9 cellular contexts compared by ENCODE assay signal in genomic region chr18:13103366-13103765, GRCh38.
DNase-seq lines count a peak whose midpoint lies in the region; ATAC-seq and TF ChIP-seq lines count a peak whose summit lies in the region.
"Had no signal": no experiment of that assay in that cellular context is flagged by ENCODE, and none has a peak within 500 bp of the region (broad histone marks: within the 10 kb centered on the region; RNA-seq: fewer than 3 reads in every experiment).

No MANE protein-coding gene starts in this region.

- H3K4me3 Mint-ChIP-seq in WTC11, result no peak overlapping the region
- H3K4me3 Mint-ChIP-seq in activated naive CD8-positive, alpha-beta T cell treated with anti-CD3 and anti-CD28 coated beads for 36 hours, result no peak overlapping the region

- no peaks in the 10 kb centered on the region; the same call in 1 of the 2 replicates for H3F3A ChIP-seq in DOHH2 (ENCODE audit: control insufficient read depth, insufficient read depth)

- no peaks in the 10 kb centered on the region for H3K9me3 ChIP-seq in DOHH2 (ENCODE audit: control insufficient read depth, insufficient read depth, low read length)

- CTCF ChIA-PET in WTC11 (lab: Charles Lee), result interaction anchor here (0.6 to 3.6 kb wide), 3 partner anchors 10 to 439 kb away, joined by 3 to 20 read pairs (median 5); no protein-coding TSS in a partner anchor

- H4K20me1 ChIP-seq in DOHH2 (ENCODE audit: control insufficient read depth, insufficient read depth, low read depth, low read length), result no peaks in the 10 kb centered on the region

- no peaks in the 10 kb centered on the region for H3K4me1 Mint-ChIP-seq in WTC11
- no peaks in the 10 kb centered on the region for H3K4me1 Mint-ChIP-seq in activated naive CD8-positive, alpha-beta T cell treated with anti-CD3 and anti-CD28 coated beads for 36 hours

- POLR2A ChIA-PET in WTC11 (lab: Charles Lee), result no interaction called here

- peaks cover 89% of the 10 kb centered on the region for H3K36me3 Mint-ChIP-seq in WTC11
- peaks cover 61% of the 10 kb centered on the region for H3K36me3 Mint-ChIP-seq in activated naive CD8-positive, alpha-beta T cell treated with anti-CD3 and anti-CD28 coated beads for 36 hours

- H3K27me3 ChIP-seq in DOHH2 (ENCODE audit: control insufficient read depth, low read length), result no peaks in the 10 kb centered on the region

- DNase-seq in HuH-7 (ENCODE audit: low spot score) (peak; percentile 26), WTC11 (ENCODE audit: low spot score) (no peak), lung microvascular endothelial cell (ENCODE audit: low read depth in 2 of 2) (peak; percentile 28 to 36)
- DNase-seq in activated naive CD8-positive, alpha-beta T cell treated with anti-CD3 and anti-CD28 coated beads for 36 hours, result no peak
- DNase-seq in stimulated activated CD4-positive, alpha-beta T cell treated with anti-CD3 and anti-CD28 coated beads, Interleukin-2, amount 100 ng/mL, for 24 hours, result no peak
- DNase-seq: T1000 had no signal

- no peaks in the 10 kb centered on the region for H3K79me2 ChIP-seq in DOHH2 (ENCODE audit: control insufficient read depth, low read length)
- H3K79me2 ChIP-seq: parathyroid adenoma had no signal

- H3K9me3 Mint-ChIP-seq in WTC11, result peaks cover 10% of the 10 kb centered on the region
- no peaks in the 10 kb centered on the region for H3K9me3 Mint-ChIP-seq in activated naive CD8-positive, alpha-beta T cell treated with anti-CD3 and anti-CD28 coated beads for 36 hours

- H3K27me3 Mint-ChIP-seq in WTC11 (ENCODE audit: low read depth), result no peaks in the 10 kb centered on the region
- no peaks in the 10 kb centered on the region for H3K27me3 Mint-ChIP-seq in activated naive CD8-positive, alpha-beta T cell treated with anti-CD3 and anti-CD28 coated beads for 36 hours

- H3K9me2 ChIP-seq in DOHH2 (replicated peaks; ENCODE audit: control insufficient read depth, low read length), result no peaks in the 10 kb centered on the region

- H3K36me3 ChIP-seq in DOHH2 (ENCODE audit: control insufficient read depth, low read length), result peaks cover 82% of the 10 kb centered on the region

- ATAC-seq in WTC11 (peak; percentile 22; the same call in 1 of the 2 replicates), HG02678 (IDR thresholded peaks at IDR 0.05; ENCODE audit: unreplicated experiment) (no peak)

- H3K4me3 ChIP-seq in DOHH2 (ENCODE audit: low read length), result no peak overlapping the region

- peak; percentile 65 for TF ChIP-seq CTCF in DOHH2 (IDR thresholded peaks at IDR 0.05; ENCODE audit: low read depth, low read length, poor library complexity, severe bottlenecking)
- TF ChIP-seq CTCF in WTC11 (IDR thresholded peaks at IDR 0.05), result peak; percentile 15; the same call in 1 of the 2 replicates

- H3K27ac ChIP-seq in DOHH2 (ENCODE audit: low read depth, low read length), result no peak overlapping the region
- H3K27ac ChIP-seq: parathyroid adenoma had no signal

- H3K4me1 ChIP-seq in DOHH2 (ENCODE audit: control insufficient read depth, low read length), result no peaks in the 10 kb centered on the region
- H3K4me1 ChIP-seq: parathyroid adenoma had no signal

- no peak overlapping the region for H3K27ac Mint-ChIP-seq in WTC11
- H3K27ac Mint-ChIP-seq in activated naive CD8-positive, alpha-beta T cell treated with anti-CD3 and anti-CD28 coated beads for 36 hours, result no peak overlapping the region

- no peak overlapping the region for H3K4me2 ChIP-seq in DOHH2 (ENCODE audit: low read length)

TF ChIP-seq in WTC11, 78 proteins besides CTCF, POLR2A, EP300 and RAD21:
- TF ChIP-seq CBFB (CRISPR knock-in tag; IDR thresholded peaks at IDR 0.05; ENCODE audit: low read depth), result no peak
- no peak for TF ChIP-seq RELA (CRISPR knock-in tag; IDR thresholded peaks at IDR 0.05; ENCODE audit: borderline replicate concordance)
- TF ChIP-seq, protein P1, sequence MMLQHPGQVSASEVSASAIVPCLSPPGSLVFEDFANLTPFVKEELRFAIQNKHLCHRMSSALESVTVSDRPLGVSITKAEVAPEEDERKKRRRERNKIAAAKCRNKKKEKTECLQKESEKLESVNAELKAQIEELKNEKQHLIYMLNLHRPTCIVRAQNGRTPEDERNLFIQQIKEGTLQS (CRISPR knock-in tag; conservative IDR thresholded peaks at IDR 0.05), result no peak
- no peak for TF ChIP-seq NR2C2 (CRISPR knock-in tag; IDR thresholded peaks at IDR 0.05)
- TF ChIP-seq ARID4B (CRISPR knock-in tag; IDR thresholded peaks at IDR 0.05; ENCODE audit: borderline replicate concordance), result no peak
- TF ChIP-seq, protein P2, sequence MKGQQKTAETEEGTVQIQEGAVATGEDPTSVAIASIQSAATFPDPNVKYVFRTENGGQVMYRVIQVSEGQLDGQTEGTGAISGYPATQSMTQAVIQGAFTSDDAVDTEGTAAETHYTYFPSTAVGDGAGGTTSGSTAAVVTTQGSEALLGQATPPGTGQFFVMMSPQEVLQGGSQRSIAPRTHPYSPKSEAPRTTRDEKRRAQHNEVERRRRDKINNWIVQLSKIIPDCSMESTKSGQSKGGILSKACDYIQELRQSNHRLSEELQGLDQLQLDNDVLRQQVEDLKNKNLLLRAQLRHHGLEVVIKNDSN (CRISPR knock-in tag; IDR thresholded peaks at IDR 0.05), result no peak
- TF ChIP-seq ZNF416 (CRISPR knock-in tag; IDR thresholded peaks at IDR 0.05), result no peak
- no peak for TF ChIP-seq ZNF532 (CRISPR knock-in tag; IDR thresholded peaks at IDR 0.05; ENCODE audit: borderline replicate concordance)
TF ChIP-seq in WTC11: peak in this region for 0.

Comparison
In these comparisons a context has a peak if more than half of its experiments do, and no peak if none do; other contexts are left out.
1. DNase-seq: peak in HuH-7 (single experiment) and lung microvascular endothelial cell (2 of 2); none in WTC11 (single experiment), activated naive CD8-positive, alpha-beta T cell treated with anti-CD3 and anti-CD28 coated beads for 36 hours (single experiment) and stimulated activated CD4-positive, alpha-beta T cell treated with anti-CD3 and anti-CD28 coated beads, Interleukin-2, amount 100 ng/mL, for 24 hours (0 of 2).